ENCODE assay signal across 28 cellular contexts in genomic region chr3:165749241-165749640, GRCh38.
"Had no signal": no experiment of that assay in that cellular context is flagged by ENCODE, and none has a peak within 500 bp of the region (broad histone marks: within the 10 kb centered on the region; RNA-seq: fewer than 3 reads in every experiment).

No MANE protein-coding gene starts in this region.

- H3K4me3 Mint-ChIP-seq: activated CD4-positive, alpha-beta memory T cell treated with anti-CD3 and anti-CD28 coated beads, Interleukin-2, amount 10 ng/mL, durations not matched to agents 7 days and 5 days; activated CD4-positive, alpha-beta T cell treated with anti-CD3 and anti-CD28 coated beads, Interleukin-2, amount 10 ng/mL, durations not matched to agents 7 days and 5 days; activated naive CD4-positive, alpha-beta T cell treated with anti-CD3 and anti-CD28 coated beads, Interleukin-2, amount 10 ng/mL, durations not matched to agents 7 days and 5 days; activated naive CD8-positive, alpha-beta T cell treated with anti-CD3 and anti-CD28 coated beads, Interleukin-2, amount 10 ng/mL, durations not matched to agents 7 days and 5 days; activated T-cell treated with anti-CD3 and anti-CD28 coated beads, Interleukin-2, amount 50 U/mL, for 24 hours; activated T-cell treated with anti-CD3 and anti-CD28 coated beads, Interleukin-2, amount 50 U/mL, for 72 hours; brain; WTC11 had no signal

- H3K9me3 ChIP-seq: ascending aorta, breast epithelium, colonic mucosa had no signal

- H3K4me3 ChIP-seq: ascending aorta, breast epithelium, cardiac muscle cell, colonic mucosa had no signal

- H3K27me3 ChIP-seq: ascending aorta, breast epithelium, cardiac muscle cell, colonic mucosa had no signal

- ATAC-seq: activated naive CD4-positive, alpha-beta T cell treated with anti-CD3 and anti-CD28 coated beads, Interleukin-2, amount 50 U/mL, for 72 hours; activated T-cell treated with anti-CD3 and anti-CD28 coated beads, Interleukin-2, amount 50 U/mL, for 72 hours; WTC11 had no signal

- H3K27ac ChIP-seq: ascending aorta, breast epithelium, cardiac muscle cell, colonic mucosa, epithelial cell of prostate, VCaP had no signal

- H3K36me3 ChIP-seq: ascending aorta, breast epithelium, cardiac muscle cell, colonic mucosa had no signal

- H3K27ac Mint-ChIP-seq: activated CD4-positive, alpha-beta memory T cell treated with anti-CD3 and anti-CD28 coated beads, Interleukin-2, amount 10 ng/mL, durations not matched to agents 7 days and 5 days; activated CD4-positive, alpha-beta T cell treated with anti-CD3 and anti-CD28 coated beads, Interleukin-2, amount 10 ng/mL, durations not matched to agents 7 days and 5 days; activated naive CD4-positive, alpha-beta T cell treated with anti-CD3 and anti-CD28 coated beads, Interleukin-2, amount 10 ng/mL, durations not matched to agents 7 days and 5 days; activated naive CD4-positive, alpha-beta T cell treated with anti-CD3 and anti-CD28 coated beads, Interleukin-2, amount 50 U/mL, for 72 hours; activated naive CD8-positive, alpha-beta T cell treated with anti-CD3 and anti-CD28 coated beads, Interleukin-2, amount 10 ng/mL, durations not matched to agents 7 days and 5 days; activated T-cell treated with anti-CD3 and anti-CD28 coated beads, Interleukin-2, amount 50 U/mL, for 24 hours; activated T-cell treated with anti-CD3 and anti-CD28 coated beads, Interleukin-2, amount 50 U/mL, for 72 hours; WTC11 had no signal

- H3K4me1 ChIP-seq: ascending aorta, breast epithelium, colonic mucosa had no signal

- H3K36me3 Mint-ChIP-seq: activated naive CD4-positive, alpha-beta T cell treated with anti-CD3 and anti-CD28 coated beads, Interleukin-2, amount 10 ng/mL, durations not matched to agents 7 days and 5 days; activated naive CD4-positive, alpha-beta T cell treated with anti-CD3 and anti-CD28 coated beads, Interleukin-2, amount 50 U/mL, for 72 hours; activated naive CD8-positive, alpha-beta T cell treated with anti-CD3 and anti-CD28 coated beads, Interleukin-2, amount 10 ng/mL, durations not matched to agents 7 days and 5 days; brain; WTC11 had no signal

- H3K4me1 Mint-ChIP-seq: activated CD4-positive, alpha-beta memory T cell treated with anti-CD3 and anti-CD28 coated beads, Interleukin-2, amount 10 ng/mL, durations not matched to agents 7 days and 5 days; activated CD4-positive, alpha-beta T cell treated with anti-CD3 and anti-CD28 coated beads, Interleukin-2, amount 10 ng/mL, durations not matched to agents 7 days and 5 days; activated naive CD4-positive, alpha-beta T cell treated with anti-CD3 and anti-CD28 coated beads, Interleukin-2, amount 10 ng/mL, durations not matched to agents 7 days and 5 days; activated naive CD8-positive, alpha-beta T cell treated with anti-CD3 and anti-CD28 coated beads, Interleukin-2, amount 10 ng/mL, durations not matched to agents 7 days and 5 days had no signal

- H3K9me3 Mint-ChIP-seq: activated CD4-positive, alpha-beta memory T cell treated with anti-CD3 and anti-CD28 coated beads, Interleukin-2, amount 10 ng/mL, durations not matched to agents 7 days and 5 days; activated naive CD4-positive, alpha-beta T cell treated with anti-CD3 and anti-CD28 coated beads, Interleukin-2, amount 10 ng/mL, durations not matched to agents 7 days and 5 days; activated naive CD8-positive, alpha-beta T cell treated with anti-CD3 and anti-CD28 coated beads, Interleukin-2, amount 10 ng/mL, durations not matched to agents 7 days and 5 days; activated T-cell treated with anti-CD3 and anti-CD28 coated beads, Interleukin-2, amount 50 U/mL, for 72 hours; WTC11 had no signal

- H3K27me3 Mint-ChIP-seq: activated CD4-positive, alpha-beta memory T cell treated with anti-CD3 and anti-CD28 coated beads, Interleukin-2, amount 10 ng/mL, durations not matched to agents 7 days and 5 days; activated CD4-positive, alpha-beta T cell treated with anti-CD3 and anti-CD28 coated beads, Interleukin-2, amount 10 ng/mL, durations not matched to agents 7 days and 5 days; activated naive CD4-positive, alpha-beta T cell treated with anti-CD3 and anti-CD28 coated beads, Interleukin-2, amount 10 ng/mL, durations not matched to agents 7 days and 5 days; activated naive CD8-positive, alpha-beta T cell treated with anti-CD3 and anti-CD28 coated beads, Interleukin-2, amount 10 ng/mL, durations not matched to agents 7 days and 5 days; activated T-cell treated with anti-CD3 and anti-CD28 coated beads, Interleukin-2, amount 50 U/mL, for 24 hours had no signal

- DNase-seq: activated CD4-positive, alpha-beta memory T cell treated with anti-CD3 and anti-CD28 coated beads, Interleukin-2, amount 10 ng/mL, durations not matched to agents 7 days and 5 days; activated CD4-positive, alpha-beta T cell treated with anti-CD3 and anti-CD28 coated beads for 1 hour; activated CD4-positive, alpha-beta T cell treated with anti-CD3 and anti-CD28 coated beads for 4 hours; activated CD4-positive, alpha-beta T cell treated with anti-CD3 and anti-CD28 coated beads, Interleukin-2, amount 10 ng/mL, durations not matched to agents 7 days and 5 days; activated CD4-positive, alpha-beta T cell treated with anti-CD3 and anti-CD28 coated beads, Interleukin-2, amount 50 U/mL, for 4 hours; activated CD8-positive, alpha-beta memory T cell treated with anti-CD3 and anti-CD28 coated beads, Interleukin-2, amount 50 U/mL, for 48 hours; activated gamma-delta T cell; activated naive CD4-positive, alpha-beta T cell; activated naive CD4-positive, alpha-beta T cell treated with anti-CD3 and anti-CD28 coated beads, Interleukin-2, amount 10 ng/mL, durations not matched to agents 7 days and 5 days; activated naive CD8-positive, alpha-beta T cell treated with anti-CD3 and anti-CD28 coated beads, Interleukin-2, amount 10 ng/mL, durations not matched to agents 7 days and 5 days; activated T-cell treated with anti-CD3 and anti-CD28 coated beads for 4 hours; activated T-cell treated with anti-CD3 and anti-CD28 coated beads, Interleukin-2, amount 50 U/mL, for 24 hours; activated T-cell treated with anti-CD3 and anti-CD28 coated beads, Interleukin-2, amount 50 U/mL, for 72 hours; central memory CD4-positive, alpha-beta T cell; cerebellar nuclear complex; colonic mucosa; effector CD8-positive, alpha-beta T cell; foreskin fibroblast; head of caudate nucleus; T-helper 2 cell had no signal
